Comparison of ENCODE assay signal across 1 cellular context in the genomic region with DNA sequence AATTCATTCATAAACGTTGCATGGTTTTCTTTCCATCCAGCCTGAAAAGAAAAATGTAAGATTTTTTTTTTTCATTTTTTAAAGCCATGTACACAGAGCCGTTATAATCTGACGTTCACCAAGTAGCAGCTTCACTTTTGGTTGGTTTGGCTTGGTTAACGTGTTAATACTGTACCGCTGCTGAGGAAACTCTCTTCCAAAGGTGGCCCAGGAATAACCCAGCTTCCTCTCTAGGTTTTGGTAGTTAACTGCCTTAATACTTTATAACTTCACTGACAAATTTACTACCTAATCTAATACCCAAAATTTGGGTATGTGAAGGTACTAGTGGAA.
A peak's percentile ranks its signal among the peaks of the same experiment; 100 is the strongest.
TF ChIP-seq lines count a peak whose summit lies in the region.

No MANE protein-coding gene starts in this region.

TF ChIP-seq in HEK293, 187 proteins besides CTCF, POLR2A, EP300 and RAD21 (continued from another document):
- TF ChIP-seq ZNF664 (tag by site-specific recombination; IDR thresholded peaks at IDR 0.05) (0 out of 2 replicates have a peak, but pooled peaks have one; percentile 24), ZNF114 (tag by site-specific recombination; IDR thresholded peaks at IDR 0.05) (no peak), ZNF2 (tag by site-specific recombination; IDR thresholded peaks at IDR 0.05) (peak; percentile 9; the same call in 1 of the 2 replicates), ZNF148 (tag by site-specific recombination; IDR thresholded peaks at IDR 0.05; ENCODE audit: borderline replicate concordance) (no peak), ZNF513 (tag by site-specific recombination; IDR thresholded peaks at IDR 0.05) (no peak), ZNF624 (tag by site-specific recombination; IDR thresholded peaks at IDR 0.05) (no peak), ZNF600 (tag by site-specific recombination; IDR thresholded peaks at IDR 0.05) (0 out of 2 replicates have a peak, but pooled peaks have one; percentile 12), GFI1B (tag by site-specific recombination; IDR thresholded peaks at IDR 0.05) (no peak), ZNF223 (tag by site-specific recombination; IDR thresholded peaks at IDR 0.05) (peak; percentile 70; the same call in 1 of the 2 replicates), BCL11B (tag by site-specific recombination; IDR thresholded peaks at IDR 0.05; ENCODE audit: low read depth) (no peak)
- TF ChIP-seq, protein P1, sequence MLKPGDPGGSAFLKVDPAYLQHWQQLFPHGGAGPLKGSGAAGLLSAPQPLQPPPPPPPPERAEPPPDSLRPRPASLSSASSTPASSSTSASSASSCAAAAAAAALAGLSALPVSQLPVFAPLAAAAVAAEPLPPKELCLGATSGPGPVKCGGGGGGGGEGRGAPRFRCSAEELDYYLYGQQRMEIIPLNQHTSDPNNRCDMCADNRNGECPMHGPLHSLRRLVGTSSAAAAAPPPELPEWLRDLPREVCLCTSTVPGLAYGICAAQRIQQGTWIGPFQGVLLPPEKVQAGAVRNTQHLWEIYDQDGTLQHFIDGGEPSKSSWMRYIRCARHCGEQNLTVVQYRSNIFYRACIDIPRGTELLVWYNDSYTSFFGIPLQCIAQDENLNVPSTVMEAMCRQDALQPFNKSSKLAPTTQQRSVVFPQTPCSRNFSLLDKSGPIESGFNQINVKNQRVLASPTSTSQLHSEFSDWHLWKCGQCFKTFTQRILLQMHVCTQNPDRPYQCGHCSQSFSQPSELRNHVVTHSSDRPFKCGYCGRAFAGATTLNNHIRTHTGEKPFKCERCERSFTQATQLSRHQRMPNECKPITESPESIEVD (tag by site-specific recombination; IDR thresholded peaks at IDR 0.05), result no peak
